1 cellular context compared by ENCODE assay signal in genomic region chr13:51557423-51557822, GRCh38.
TF ChIP-seq lines count a peak whose summit lies in the region.

No MANE protein-coding gene starts in this region.

TF ChIP-seq in SK-N-SH, 30 proteins besides CTCF, POLR2A, EP300 and RAD21 (continued from another document):
- TF ChIP-seq MEF2A (IDR thresholded peaks at IDR 0.05; ENCODE audit: borderline replicate concordance, low read depth), result no peak
- no peak for TF ChIP-seq TAF1 (IDR thresholded peaks at IDR 0.05; ENCODE audit: borderline replicate concordance, low read depth, low read length)
- TF ChIP-seq YY1 (IDR thresholded peaks at IDR 0.05; ENCODE audit: low read depth), result no peak
- TF ChIP-seq TCF12 (IDR thresholded peaks at IDR 0.05), result no peak
- TF ChIP-seq, protein P1, sequence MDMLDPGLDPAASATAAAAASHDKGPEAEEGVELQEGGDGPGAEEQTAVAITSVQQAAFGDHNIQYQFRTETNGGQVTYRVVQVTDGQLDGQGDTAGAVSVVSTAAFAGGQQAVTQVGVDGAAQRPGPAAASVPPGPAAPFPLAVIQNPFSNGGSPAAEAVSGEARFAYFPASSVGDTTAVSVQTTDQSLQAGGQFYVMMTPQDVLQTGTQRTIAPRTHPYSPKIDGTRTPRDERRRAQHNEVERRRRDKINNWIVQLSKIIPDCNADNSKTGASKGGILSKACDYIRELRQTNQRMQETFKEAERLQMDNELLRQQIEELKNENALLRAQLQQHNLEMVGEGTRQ (IDR thresholded peaks at IDR 0.05; ENCODE audit: borderline replicate concordance, low read depth, low read length), result no peak
